3 cellular contexts compared by ENCODE assay signal in genomic region chr1:20336105-20336605, GRCh38.
A peak's percentile ranks its signal among the peaks of the same experiment; 100 is the strongest.
TF ChIP-seq lines count a peak whose summit lies in the region.

No MANE protein-coding gene starts in this region.

TF ChIP-seq in HCT116, 20 proteins besides CTCF, POLR2A, EP300 and RAD21 (continues in another document):
- no peak for TF ChIP-seq POLR2AphosphoS5 (IDR thresholded peaks at IDR 0.05; ENCODE audit: low read depth, low read length)
- no peak for TF ChIP-seq MAX (IDR thresholded peaks at IDR 0.05)
- no peak for TF ChIP-seq SIN3A (IDR thresholded peaks at IDR 0.05; ENCODE audit: low read depth)
- no peak for TF ChIP-seq ELF1 (IDR thresholded peaks at IDR 0.05; ENCODE audit: borderline replicate concordance, low read depth)
- no peak for TF ChIP-seq EZH2 (IDR thresholded peaks at IDR 0.05)
- TF ChIP-seq SRF (IDR thresholded peaks at IDR 0.05; ENCODE audit: low read depth), result no peak
- TF ChIP-seq SP1 (IDR thresholded peaks at IDR 0.05; ENCODE audit: low read depth), result no peak
- TF ChIP-seq ZNF274 (IDR thresholded peaks at IDR 0.05; ENCODE audit: low read depth, low read length), result no peak
- TF ChIP-seq ZFX (IDR thresholded peaks at IDR 0.05), result no peak
- TF ChIP-seq TCF7L2 (IDR thresholded peaks at IDR 0.05; ENCODE audit: borderline replicate concordance, extremely low read depth, insufficient read depth, insufficient read length), result no peak
- no peak for TF ChIP-seq JUND (IDR thresholded peaks at IDR 0.05)
- no peak for TF ChIP-seq REST (IDR thresholded peaks at IDR 0.05; ENCODE audit: low read depth)
- TF ChIP-seq CBX3 (IDR thresholded peaks at IDR 0.05; ENCODE audit: low read depth), result no peak
- no peak for TF ChIP-seq ATF3 (IDR thresholded peaks at IDR 0.05)
- TF ChIP-seq YY1 (IDR thresholded peaks at IDR 0.05; ENCODE audit: extremely low read depth, insufficient replicate concordance, low read depth, low read length), result no peak
- no peak for TF ChIP-seq FOSL1 (IDR thresholded peaks at IDR 0.05; ENCODE audit: low read depth)
- TF ChIP-seq EZH2phosphoT487 (IDR thresholded peaks at IDR 0.05; ENCODE audit: borderline replicate concordance), result no peak
- TF ChIP-seq CEBPB (IDR thresholded peaks at IDR 0.05; ENCODE audit: low read depth), result no peak

TF ChIP-seq in K562, 482 proteins besides CTCF, POLR2A, EP300 and RAD21:
- TF ChIP-seq ADNP (tag; IDR thresholded peaks at IDR 0.05), result peak; percentile 44; the same call in 1 of the 2 replicates
- TF ChIP-seq ZNF217 (CRISPR knock-in tag; IDR thresholded peaks at IDR 0.05), result no peak

TF ChIP-seq in SK-N-SH treated with all-trans-retinoic acid at 6 μM for 48 hours, 23 proteins besides CTCF, POLR2A, EP300 and RAD21:
- TF ChIP-seq ZNF8 (CRISPR knock-in tag; IDR thresholded peaks at IDR 0.05), result no peak
